In genomic region chr1:157969693-157970485, GRCh38 we compare ENCODE assay signal across 1 cellular context.
A peak's percentile ranks its signal among the peaks of the same experiment; 100 is the strongest.
TF ChIP-seq lines count a peak whose summit lies in the region.

No MANE protein-coding gene starts in this region.

TF ChIP-seq in HEK293, 187 proteins besides CTCF, POLR2A, EP300 and RAD21 (continued from another document):
- 0 out of 2 replicates have a peak, but pooled peaks have one; percentile 22 for TF ChIP-seq ZNF660 (tag by site-specific recombination; IDR thresholded peaks at IDR 0.05)
- no peak for TF ChIP-seq ZNF596 (tag by site-specific recombination; IDR thresholded peaks at IDR 0.05)
- no peak for TF ChIP-seq YY2 (tag by site-specific recombination; IDR thresholded peaks at IDR 0.05)
- TF ChIP-seq ZNF621 (tag by site-specific recombination; IDR thresholded peaks at IDR 0.05) = no peak
- TF ChIP-seq ZNF121 (tag by site-specific recombination; IDR thresholded peaks at IDR 0.05) = no peak
